25 cellular contexts compared by ENCODE assay signal in genomic region chr1:4430406-4431404, GRCh38.
"Had no signal": no experiment of that assay in that cellular context is flagged by ENCODE, and none has a peak within 500 bp of the region (broad histone marks: within the 10 kb centered on the region; RNA-seq: fewer than 3 reads in every experiment).

No MANE protein-coding gene starts in this region.

- H3K36me3 Mint-ChIP-seq: mesothelial cell of epicardium had no signal

- H3K4me1 Mint-ChIP-seq: endodermal cell; mesothelial cell of epicardium; naive thymus-derived CD4-positive, alpha-beta T cell; stimulated activated naive CD8-positive, alpha-beta T cell treated with anti-CD3 and anti-CD28 coated beads, Interleukin-15, amount 100 ng/mL, for 72 hours had no signal

- H3K27me3 ChIP-seq: gastrocnemius medialis, pancreas, right lobe of liver, transverse colon, upper lobe of right lung, uterus had no signal

- DNase-seq: caudate nucleus; cerebellar nuclear complex; effector CD8-positive, alpha-beta T cell; endodermal cell; foreskin fibroblast; gastrocnemius medialis; islet precursor cell; kidney glomerular epithelial cell; mesenchymal stem cell; naive thymus-derived CD4-positive, alpha-beta T cell; pancreas; retina; right lobe of liver; small intestine; stimulated activated CD4-positive, alpha-beta T cell treated with anti-CD3 and anti-CD28 coated beads, Interleukin-15, amount 100 ng/mL, for 24 hours; stimulated activated CD4-positive, alpha-beta T cell treated with anti-CD3 and anti-CD28 coated beads, Interleukin-2, amount 100 ng/mL, for 48 hours; stimulated activated naive CD4-positive, alpha-beta T cell; stimulated activated naive CD8-positive, alpha-beta T cell treated with anti-CD3 and anti-CD28 coated beads, Interleukin-15, amount 100 ng/mL, for 72 hours; transverse colon; upper lobe of right lung; uterus had no signal

- H3K36me3 ChIP-seq: gastrocnemius medialis, pancreas, right lobe of liver, thoracic aorta, transverse colon, upper lobe of right lung, uterus had no signal

- H3K27me3 Mint-ChIP-seq: stimulated activated naive CD8-positive, alpha-beta T cell treated with anti-CD3 and anti-CD28 coated beads, Interleukin-15, amount 100 ng/mL, for 72 hours had no signal

- H3K9me3 ChIP-seq: gastrocnemius medialis, pancreas, right lobe of liver, thoracic aorta, transverse colon, upper lobe of right lung, uterus had no signal

- H3K27ac Mint-ChIP-seq: endodermal cell; mesothelial cell of epicardium; naive thymus-derived CD4-positive, alpha-beta T cell had no signal

- H3K4me3 ChIP-seq: gastrocnemius medialis, pancreas, right lobe of liver, thoracic aorta, transverse colon, upper lobe of right lung, uterus had no signal

- H3K4me1 ChIP-seq: gastrocnemius medialis, pancreas, right lobe of liver, transverse colon, upper lobe of right lung, uterus had no signal

- H3K4me3 Mint-ChIP-seq: endodermal cell; mesothelial cell of epicardium; naive thymus-derived CD4-positive, alpha-beta T cell; stimulated activated naive CD8-positive, alpha-beta T cell treated with anti-CD3 and anti-CD28 coated beads, Interleukin-15, amount 100 ng/mL, for 72 hours had no signal

- ATAC-seq: esophagus mucosa; gastrocnemius medialis; naive thymus-derived CD4-positive, alpha-beta T cell; pancreas; right lobe of liver; stimulated activated naive CD8-positive, alpha-beta T cell treated with anti-CD3 and anti-CD28 coated beads, Interleukin-15, amount 100 ng/mL, for 72 hours; upper lobe of right lung had no signal

- H3K27ac ChIP-seq: epithelial cell of prostate, gastrocnemius medialis, pancreas, right lobe of liver, thoracic aorta, transverse colon, upper lobe of right lung, uterus had no signal
